In genomic region chr14:89207925-89208328, GRCh38 we compare ENCODE assay signal across 18 cellular contexts.
DNase-seq lines count a peak whose midpoint lies in the region; TF ChIP-seq lines count a peak whose summit lies in the region.
"Had no signal": no experiment of that assay in that cellular context is flagged by ENCODE, and none has a peak within 500 bp of the region (broad histone marks: within the 10 kb centered on the region; RNA-seq: fewer than 3 reads in every experiment).

No MANE protein-coding gene starts in this region.

- no peaks in the 10 kb centered on the region for H3K9me3 Mint-ChIP-seq in glutamatergic neuron (ENCODE audit: unreplicated experiment)
- H3K9me3 Mint-ChIP-seq: activated T-helper 1 cell treated with anti-CD3 and anti-CD28 coated beads, Interleukin-12 subunit alpha, Interleukin-12 subunit beta, Interleukin-2, Interleukin-4 antibody, amounts not matched to agents 30 ng/mL and 10 ng/mL and 1 ng/mL, durations not matched to agents 14 hours and 24 hours and 36 hours had no signal

- H3K9me3 ChIP-seq in BLaER1 = no peaks in the 10 kb centered on the region
- H3K9me3 ChIP-seq: adrenal gland, mucosa of descending colon had no signal

- H3K4me3 Mint-ChIP-seq in glutamatergic neuron (ENCODE audit: unreplicated experiment) = peak overlapping the region; percentile 36
- H3K4me3 Mint-ChIP-seq: activated T-helper 1 cell treated with anti-CD3 and anti-CD28 coated beads, Interleukin-12 subunit alpha, Interleukin-12 subunit beta, Interleukin-2, Interleukin-4 antibody, amounts not matched to agents 30 ng/mL and 10 ng/mL and 1 ng/mL, durations not matched to agents 14 hours and 24 hours and 36 hours; T-helper 17 cell had no signal

- no peak overlapping the region for H3K4me3 ChIP-seq in BLaER1
- H3K4me3 ChIP-seq: adrenal gland, mucosa of descending colon had no signal

- CTCF ChIA-PET in HEK293T (lab: Yijun Ruan, JAX) = interaction anchor here (0.9 kb wide), 1 partner anchor 181 kb away, joined by 3 read pairs; no protein-coding TSS in a partner anchor

- in situ Hi-C loops in GM13976 (cut with MboI; ENCODE audit: low sequenced_read_pairs, unreplicated experiment) = no loop called here

- peaks cover 2% of the 10 kb centered on the region for H3K27me3 Mint-ChIP-seq in glutamatergic neuron (ENCODE audit: unreplicated experiment)
- H3K27me3 Mint-ChIP-seq: T-helper 17 cell had no signal

- H4K20me1 ChIP-seq in BLaER1 = peaks cover 25% of the 10 kb centered on the region

- H3K27ac Mint-ChIP-seq in glutamatergic neuron (ENCODE audit: unreplicated experiment) = no peak overlapping the region
- H3K27ac Mint-ChIP-seq: activated T-helper 1 cell treated with anti-CD3 and anti-CD28 coated beads, Interleukin-12 subunit alpha, Interleukin-12 subunit beta, Interleukin-2, Interleukin-4 antibody, amounts not matched to agents 30 ng/mL and 10 ng/mL and 1 ng/mL, durations not matched to agents 14 hours and 24 hours and 36 hours; T-helper 17 cell had no signal

- POLR2A ChIA-PET in HEK293T (lab: Yijun Ruan, JAX) = no interaction called here

- peak overlapping the region; percentile 51 for H3K27ac ChIP-seq in BLaER1
- H3K27ac ChIP-seq: adrenal gland, parathyroid adenoma had no signal

- H3K4me2 ChIP-seq in BLaER1 = peak overlapping the region; percentile 92

- peaks cover 40% of the 10 kb centered on the region for H3K36me3 ChIP-seq in BLaER1
- H3K36me3 ChIP-seq: adrenal gland had no signal

- H3K4me1 Mint-ChIP-seq in glutamatergic neuron (ENCODE audit: low read depth, unreplicated experiment) = peaks cover 45% of the 10 kb centered on the region

- H3K9ac ChIP-seq in BLaER1 = 0 out of 2 replicates have a peak overlapping the region, but pooled peaks have one; percentile 67
- H3K9ac ChIP-seq: parathyroid adenoma had no signal

- TF ChIP-seq CTCF in glutamatergic neuron (IDR thresholded peaks at IDR 0.05; ENCODE audit: partially characterized antibody, unreplicated experiment) = no peak
- TF ChIP-seq CTCF in GM13976 (IDR thresholded peaks at IDR 0.05; ENCODE audit: borderline replicate concordance, control extremely low read depth, extremely low read depth, insufficient read depth, missing control alignments) = no peak

- H3K4me1 ChIP-seq in BLaER1 = peaks cover 66% of the 10 kb centered on the region

- no peaks in the 10 kb centered on the region for H3K36me3 Mint-ChIP-seq in glutamatergic neuron (ENCODE audit: unreplicated experiment)

- DNase-seq in HEK293T (ENCODE audit: extremely low spot score) (peak; percentile 16), NCI-H748 (lab: John Stamatoyannopoulos, UW; ENCODE audit: unreplicated experiment) (peak; percentile 97), glutamatergic neuron (no peak), GM13976 (ENCODE audit: low spot score) (no peak), NCI-H510A (lab: John Stamatoyannopoulos, UW) (no peak)
- no peak for DNase-seq in activated naive CD4-positive, alpha-beta T cell treated with anti-CD3 and anti-CD28 coated beads, Interleukin-2, amount 50 U/mL, for 16 hours
- DNase-seq in effector CD4-positive, alpha-beta T cell = no peak
- DNase-seq: activated CD4-positive, alpha-beta T cell treated with anti-CD3 and anti-CD28 coated beads, Interleukin-2, amount 50 U/mL, for 1 hour; cerebellar nuclear complex; kidney; mucosa of descending colon; NCI-H1092 treated with DMSO at 0.1 percent for 48 hours; NCI-H524 treated with DMSO at 0.1 percent for 48 hours; T-helper 17 cell had no signal

- H3K27me3 ChIP-seq in BLaER1 = no peaks in the 10 kb centered on the region
- H3K27me3 ChIP-seq: adrenal gland had no signal

TF ChIP-seq in HEK293T, 16 proteins besides CTCF, POLR2A, EP300 and RAD21:
- no peak for TF ChIP-seq ELF4 (IDR thresholded peaks at IDR 0.05)
- TF ChIP-seq LEF1 (IDR thresholded peaks at IDR 0.05; ENCODE audit: borderline replicate concordance) = no peak
- TF ChIP-seq ZNF384 (IDR thresholded peaks at IDR 0.05) = no peak
- TF ChIP-seq SUZ12 (IDR thresholded peaks at IDR 0.05) = no peak
- TF ChIP-seq FOXK2 (IDR thresholded peaks at IDR 0.05) = no peak
- TF ChIP-seq L3MBTL2 (conservative IDR thresholded peaks at IDR 0.05) = no peak
- no peak for TF ChIP-seq HDGF (IDR thresholded peaks at IDR 0.05; ENCODE audit: borderline replicate concordance)
- TF ChIP-seq NFRKB (IDR thresholded peaks at IDR 0.05) = no peak
- TF ChIP-seq FOXA1 (IDR thresholded peaks at IDR 0.05) = no peak
- no peak for TF ChIP-seq SP1 (IDR thresholded peaks at IDR 0.05)
- TF ChIP-seq CTBP1 (IDR thresholded peaks at IDR 0.05; ENCODE audit: borderline replicate concordance) = no peak
- TF ChIP-seq BHLHE40 (IDR thresholded peaks at IDR 0.05; ENCODE audit: borderline replicate concordance) = no peak
- TF ChIP-seq, protein P1, sequence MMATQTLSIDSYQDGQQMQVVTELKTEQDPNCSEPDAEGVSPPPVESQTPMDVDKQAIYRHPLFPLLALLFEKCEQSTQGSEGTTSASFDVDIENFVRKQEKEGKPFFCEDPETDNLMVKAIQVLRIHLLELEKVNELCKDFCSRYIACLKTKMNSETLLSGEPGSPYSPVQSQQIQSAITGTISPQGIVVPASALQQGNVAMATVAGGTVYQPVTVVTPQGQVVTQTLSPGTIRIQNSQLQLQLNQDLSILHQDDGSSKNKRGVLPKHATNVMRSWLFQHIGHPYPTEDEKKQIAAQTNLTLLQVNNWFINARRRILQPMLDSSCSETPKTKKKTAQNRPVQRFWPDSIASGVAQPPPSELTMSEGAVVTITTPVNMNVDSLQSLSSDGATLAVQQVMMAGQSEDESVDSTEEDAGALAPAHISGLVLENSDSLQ (IDR thresholded peaks at IDR 0.05) = no peak
- TF ChIP-seq TARDBP (IDR thresholded peaks at IDR 0.05) = no peak

Comparison
In these comparisons a context has a peak if more than half of its experiments do, and no peak if none do; other contexts are left out.
1. DNase-seq: peak in HEK293T (single experiment) and NCI-H748 (single experiment); none in glutamatergic neuron (single experiment), GM13976 (single experiment), activated naive CD4-positive, alpha-beta T cell treated with anti-CD3 and anti-CD28 coated beads, Interleukin-2, amount 50 U/mL, for 16 hours (single experiment), effector CD4-positive, alpha-beta T cell (single experiment) and NCI-H510A (single experiment).